Comparison of ENCODE assay signal across 8 cellular contexts in the genomic region with DNA sequence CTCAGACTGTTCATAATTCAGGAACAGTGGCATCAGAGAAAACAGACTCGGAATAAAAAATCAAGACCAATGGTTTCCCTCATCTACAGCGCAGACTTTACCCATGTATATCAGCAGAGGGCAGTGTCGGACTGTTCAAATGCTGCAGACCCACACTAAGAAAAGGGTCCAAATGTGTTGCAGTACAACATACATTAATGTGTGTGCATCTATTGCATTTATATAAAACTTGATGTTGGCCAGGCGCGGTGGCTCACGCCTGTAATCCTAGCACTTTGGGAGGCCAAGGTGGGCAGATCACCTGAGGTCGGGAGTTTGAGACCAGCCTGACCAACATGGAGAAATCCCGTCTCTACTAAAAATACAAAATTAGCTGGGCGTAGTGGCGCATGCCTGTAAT. TPM values are rescaled to one million over a fixed set of nuclear protein-coding genes. Genes with fewer than 3 reads are reported as not detected.
DNase-seq lines count a peak whose midpoint lies in the region; ATAC-seq and TF ChIP-seq lines count a peak whose summit lies in the region.
"Not testable (repeated sequence)": the region's sequence is repeated elsewhere in the genome, so short reads cannot be mapped to it uniquely, and the experiment has no call there.

No MANE protein-coding gene starts in this region.

- H3K9me3 Mint-ChIP-seq in activated CD4-positive, alpha-beta T cell treated with anti-CD3 and anti-CD28 coated beads for 36 hours (ENCODE audit: low read depth), result not testable (repeated sequence)

- not testable (repeated sequence) for ATAC-seq in activated CD4-positive, alpha-beta T cell treated with anti-CD3 and anti-CD28 coated beads for 36 hours
- ATAC-seq in left cardiac atrium, result peak; percentile 59 to 78

- H3K27ac ChIP-seq in DOHH2 (ENCODE audit: low read depth, low read length), result not testable (repeated sequence)
- H3K27ac ChIP-seq in tibial artery, result peak overlapping the region; percentile 60 to 73

- H3F3A ChIP-seq in DOHH2 (ENCODE audit: control insufficient read depth, insufficient read depth), result not testable (repeated sequence)

- DNase-seq in Kasumi-1 (lab: John Stamatoyannopoulos, UW) (peak; percentile 58 to 83), NCI-H82 treated with DMSO at 0.1 percent for 48 hours (lab: John Stamatoyannopoulos, UW; ENCODE audit: unreplicated experiment) (peak; percentile 55), T47D (ENCODE audit: low read depth in 1 of 2, low spot score in 1 of 2) (peak; percentile 46 to 64), occipital lobe (lab: John Stamatoyannopoulos, UW) (peak; percentile 37)
- DNase-seq in activated CD4-positive, alpha-beta T cell treated with anti-CD3 and anti-CD28 coated beads for 36 hours, result peak; percentile 62
- not testable (repeated sequence) for DNase-seq in left cardiac atrium, tibial artery

- POLR2A ChIA-PET in activated CD4-positive, alpha-beta T cell treated with anti-CD3 and anti-CD28 coated beads for 36 hours (lab: Charles Lee), result not testable (repeated sequence)

- H3K27ac Mint-ChIP-seq in activated CD4-positive, alpha-beta T cell treated with anti-CD3 and anti-CD28 coated beads for 36 hours, result not testable (repeated sequence)

- not testable (repeated sequence) for H4K20me1 ChIP-seq in DOHH2 (ENCODE audit: control insufficient read depth, insufficient read depth, low read depth, low read length)

- peaks cover 18% of the 10 kb centered on the region for H3K4me1 Mint-ChIP-seq in activated CD4-positive, alpha-beta T cell treated with anti-CD3 and anti-CD28 coated beads for 36 hours

- H3K79me2 ChIP-seq in DOHH2 (ENCODE audit: control insufficient read depth, low read length), result not testable (repeated sequence)

- in situ Hi-C loops in T47D (cut with HindIII; ENCODE audit: low pct_unique_long_range_greater_than_20kb, low sequenced_read_pairs), result not testable (repeated sequence)

- H3K36me3 Mint-ChIP-seq in activated CD4-positive, alpha-beta T cell treated with anti-CD3 and anti-CD28 coated beads for 36 hours (ENCODE audit: low read depth), result peaks cover 36% of the 10 kb centered on the region

- not testable (repeated sequence) for H3K27me3 ChIP-seq in DOHH2 (ENCODE audit: control insufficient read depth, low read length); tibial artery

- H3K27me3 Mint-ChIP-seq in activated CD4-positive, alpha-beta T cell treated with anti-CD3 and anti-CD28 coated beads for 36 hours, result not testable (repeated sequence)

- not testable (repeated sequence) for H3K9me2 ChIP-seq in DOHH2 (replicated peaks; ENCODE audit: control insufficient read depth, low read length)

- H3K4me1 ChIP-seq in DOHH2 (ENCODE audit: control insufficient read depth, low read length), result not testable (repeated sequence)
- peaks cover 0 to 64% (median 41%) of the 10 kb centered on the region in 4 donors for H3K4me1 ChIP-seq in tibial artery

- H3K36me3 ChIP-seq in DOHH2 (ENCODE audit: control insufficient read depth, low read length), result not testable (repeated sequence)
- peaks cover 39 to 82% (median 56%) of the 10 kb centered on the region in 3 donors for H3K36me3 ChIP-seq in tibial artery

- not testable (repeated sequence) for H3K4me3 Mint-ChIP-seq in activated CD4-positive, alpha-beta T cell treated with anti-CD3 and anti-CD28 coated beads for 36 hours

- intact Hi-C loops in activated CD4-positive, alpha-beta T cell treated with anti-CD3 and anti-CD28 coated beads for 36 hours (cut with DNase I, micrococcal nuclease), result loop anchor here (1.0 to 5.0 kb wide), 8 partner anchors 83 to 1473 kb away; no protein-coding TSS in a partner anchor
- intact Hi-C loops in left cardiac atrium (cut with DNase I) (loop anchor here (5.0 kb wide), 1 partner anchor 83 kb away; no protein-coding TSS in a partner anchor), tibial artery (cut with DNase I; ENCODE audit: low total_unique reads) (loop anchor here (5.0 kb wide), 2 partner anchors 38 to 83 kb away; a partner anchor contains a TSS)

- peak; percentile 71 for TF ChIP-seq CTCF in DOHH2 (IDR thresholded peaks at IDR 0.05; ENCODE audit: low read depth, low read length, poor library complexity, severe bottlenecking)
- peak; percentile 71 to 81 for TF ChIP-seq CTCF in tibial artery (IDR thresholded peaks at IDR 0.05)

- not testable (repeated sequence) for H3K9me3 ChIP-seq in DOHH2 (ENCODE audit: control insufficient read depth, insufficient read depth, low read length); tibial artery

- not testable (repeated sequence) for H3K4me2 ChIP-seq in DOHH2 (ENCODE audit: low read length)

- CTCF ChIA-PET in activated CD4-positive, alpha-beta T cell treated with anti-CD3 and anti-CD28 coated beads for 36 hours (lab: Charles Lee), result interaction anchor here (0.6 to 4.8 kb wide), 38 partner anchors 9 to 1474 kb away, joined by 3 to 47 read pairs (median 4); no protein-coding TSS in a partner anchor

- not testable (repeated sequence) for H3K4me3 ChIP-seq in DOHH2 (ENCODE audit: low read length); tibial artery

RNA-seq across cellular contexts. Expression of a gene that starts 38.0 kb away (rescaled TPM):
- 10 to 100 TPM; 65.9 to 80.2 TPM for total RNA-seq in activated CD4-positive, alpha-beta T cell treated with anti-CD3 and anti-CD28 coated beads for 36 hours
- total RNA-seq in left cardiac atrium (100 to 1,000 TPM; 337 to 435 TPM), occipital lobe (46.2 TPM)
